In the genomic region with DNA sequence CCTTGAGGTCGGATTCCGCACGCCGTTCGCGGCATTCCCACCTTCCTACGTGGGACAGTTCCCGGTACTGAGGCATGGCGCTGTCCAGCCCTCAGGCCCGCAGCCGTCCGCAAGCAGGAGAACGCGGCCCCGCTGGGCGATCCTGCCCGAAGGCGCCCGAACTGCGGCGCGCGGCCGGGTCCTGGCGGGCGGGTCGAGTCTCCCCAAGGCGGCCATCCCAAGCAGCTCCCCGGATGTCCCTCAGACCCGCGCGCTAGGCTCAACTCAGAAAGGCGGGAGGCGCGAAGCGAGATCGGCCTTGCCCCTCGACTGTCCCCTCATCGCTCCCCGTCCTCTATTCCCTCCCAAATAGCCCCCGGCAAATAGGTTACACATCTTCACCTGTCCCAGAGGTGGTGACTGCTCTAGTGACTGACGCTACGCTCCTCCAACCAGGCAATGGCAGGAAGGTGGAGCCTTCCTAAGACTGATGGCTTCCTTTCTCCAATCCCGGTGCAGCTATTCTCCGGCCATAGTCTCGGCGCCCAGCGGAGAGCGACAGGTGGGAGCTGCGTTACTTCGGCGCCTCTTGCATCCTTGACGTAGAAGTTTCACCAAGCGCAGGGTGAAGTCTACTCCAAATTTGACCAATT, we compare ENCODE assay signal across 1 cellular context.
TF ChIP-seq lines count a peak whose summit lies in the region.

No MANE protein-coding gene starts in this region.

TF ChIP-seq in K562, 482 proteins besides CTCF, POLR2A, EP300 and RAD21 (continued from another document and continues in another):
- TF ChIP-seq, protein P1, sequence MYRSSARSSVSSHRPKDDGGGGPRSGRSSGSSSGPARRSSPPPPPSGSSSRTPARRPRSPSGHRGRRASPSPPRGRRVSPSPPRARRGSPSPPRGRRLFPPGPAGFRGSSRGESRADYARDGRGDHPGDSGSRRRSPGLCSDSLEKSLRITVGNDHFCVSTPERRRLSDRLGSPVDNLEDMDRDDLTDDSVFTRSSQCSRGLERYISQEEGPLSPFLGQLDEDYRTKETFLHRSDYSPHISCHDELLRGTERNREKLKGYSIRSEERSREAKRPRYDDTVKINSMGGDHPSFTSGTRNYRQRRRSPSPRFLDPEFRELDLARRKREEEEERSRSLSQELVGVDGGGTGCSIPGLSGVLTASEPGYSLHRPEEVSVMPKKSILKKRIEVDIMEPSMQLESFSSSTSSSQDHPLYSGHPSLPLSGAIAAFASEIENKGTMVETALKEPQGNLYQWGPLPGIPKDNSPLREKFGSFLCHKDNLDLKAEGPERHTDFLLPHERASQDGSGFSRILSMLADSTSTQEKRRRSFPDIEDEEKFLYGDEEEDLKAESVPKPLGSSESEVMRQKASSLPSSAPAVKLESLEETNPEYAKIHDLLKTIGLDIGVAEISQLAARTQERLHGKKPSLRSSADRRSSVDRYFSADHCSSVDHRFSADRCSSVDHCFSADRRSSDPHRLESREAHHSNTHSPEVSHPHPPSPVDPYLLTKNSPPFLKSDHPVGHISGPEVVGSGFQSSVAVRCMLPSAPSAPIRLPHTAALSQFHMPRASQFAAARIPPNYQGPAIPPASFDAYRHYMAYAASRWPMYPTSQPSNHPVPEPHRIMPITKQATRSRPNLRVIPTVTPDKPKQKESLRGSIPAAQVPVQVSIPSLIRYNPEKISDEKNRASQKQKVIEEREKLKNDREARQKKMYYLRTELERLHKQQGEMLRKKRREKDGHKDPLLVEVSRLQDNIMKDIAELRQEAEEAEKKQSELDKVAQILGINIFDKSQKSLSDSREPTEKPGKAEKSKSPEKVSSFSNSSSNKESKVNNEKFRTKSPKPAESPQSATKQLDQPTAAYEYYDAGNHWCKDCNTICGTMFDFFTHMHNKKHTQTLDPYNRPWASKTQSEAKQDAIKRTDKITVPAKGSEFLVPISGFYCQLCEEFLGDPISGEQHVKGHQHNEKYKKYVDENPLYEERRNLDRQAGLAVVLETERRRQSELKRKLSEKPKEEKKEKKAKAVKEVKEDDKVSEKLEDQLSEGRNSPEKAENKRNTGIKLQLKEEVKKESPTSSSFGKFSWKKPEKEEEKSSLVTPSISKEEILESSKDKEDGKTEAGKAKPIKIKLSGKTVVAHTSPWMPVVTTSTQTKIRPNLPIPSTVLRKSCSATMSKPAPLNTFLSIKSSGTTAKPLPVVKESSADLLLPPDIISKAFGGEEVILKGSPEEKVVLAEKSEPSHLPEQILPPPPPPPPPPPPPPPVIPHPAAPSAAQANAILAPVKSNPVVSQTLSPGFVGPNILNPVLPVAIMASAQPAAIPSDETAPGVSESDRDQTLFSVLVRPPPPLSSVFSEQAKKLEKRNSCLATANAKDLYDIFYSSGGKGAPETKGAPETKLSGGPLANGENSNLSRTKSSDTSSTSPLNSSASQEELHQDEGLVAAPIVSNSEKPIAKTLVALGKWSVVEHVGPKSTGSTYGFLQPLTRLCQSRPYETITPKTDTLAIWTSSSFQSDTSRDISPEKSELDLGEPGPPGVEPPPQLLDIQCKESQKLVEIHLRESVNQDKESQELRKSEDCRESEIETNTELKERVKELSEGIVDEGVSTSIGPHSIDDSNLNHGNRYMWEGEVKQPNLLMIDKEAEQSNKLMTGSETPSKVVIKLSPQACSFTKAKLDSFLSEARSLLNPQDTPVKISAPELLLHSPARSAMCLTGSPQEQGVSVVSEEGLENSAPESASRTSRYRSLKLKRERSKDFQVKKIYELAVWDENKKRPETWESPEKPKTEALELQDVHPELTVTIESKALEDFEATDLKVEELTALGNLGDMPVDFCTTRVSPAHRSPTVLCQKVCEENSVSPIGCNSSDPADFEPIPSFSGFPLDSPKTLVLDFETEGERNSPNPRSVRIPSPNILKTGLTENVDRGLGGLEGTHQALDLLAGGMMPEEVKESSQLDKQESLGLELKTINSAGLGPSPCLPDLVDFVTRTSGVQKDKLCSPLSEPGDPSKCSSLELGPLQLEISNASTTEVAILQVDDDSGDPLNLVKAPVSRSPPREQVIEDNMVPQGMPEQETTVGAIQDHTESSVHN (IDR thresholded peaks at IDR 0.05; ENCODE audit: borderline replicate concordance in 1 of 2, low read depth in 1 of 2), result no peak
- TF ChIP-seq SAFB2 (IDR thresholded peaks at IDR 0.05; ENCODE audit: borderline replicate concordance, low read depth, low read length, severe bottlenecking) (no peak), FOXJ2 (tag; IDR thresholded peaks at IDR 0.05) (no peak), HNRNPL (IDR thresholded peaks at IDR 0.05; ENCODE audit: low read depth, low read length) (no peak), DLX4 (CRISPR knock-in tag; IDR thresholded peaks at IDR 0.05) (no peak), HDAC1 (IDR thresholded peaks at IDR 0.05) (peak in 1 of 2 experiments; percentile 98; a peak in 2 of 4 replicates), TCF7 (IDR thresholded peaks at IDR 0.05; ENCODE audit: borderline replicate concordance) (no peak), STAT5B (CRISPR knock-in tag; IDR thresholded peaks at IDR 0.05) (no peak), ZNF232 (CRISPR knock-in tag; IDR thresholded peaks at IDR 0.05) (peak; percentile 82; the same call in 1 of the 2 replicates), KDM5B (IDR thresholded peaks at IDR 0.05; ENCODE audit: insufficient replicate concordance, low read depth, low read length) (peak; percentile 26), SOX6 (IDR thresholded peaks at IDR 0.05) (no peak), DPF2 (IDR thresholded peaks at IDR 0.05) (no peak), SMARCB1 (IDR thresholded peaks at IDR 0.05; ENCODE audit: insufficient read length, low read depth) (no peak), HNRNPLL (IDR thresholded peaks at IDR 0.05; ENCODE audit: low read depth, low read length, poor library complexity, severe bottlenecking) (no peak), CBX2 (IDR thresholded peaks at IDR 0.05; ENCODE audit: insufficient read depth, low read length, poor library complexity, severe bottlenecking) (no peak), TEAD1 (CRISPR knock-in tag; IDR thresholded peaks at IDR 0.05) (peak; percentile 80 to 97), DDX20 (tag; IDR thresholded peaks at IDR 0.05; ENCODE audit: low read depth) (no peak), RBM14 (IDR thresholded peaks at IDR 0.05; ENCODE audit: borderline replicate concordance, insufficient read depth, low read depth, low read length) (no peak), HDAC3 (IDR thresholded peaks at IDR 0.05; ENCODE audit: borderline replicate concordance, partially characterized antibody) (no peak), BCOR (IDR thresholded peaks at IDR 0.05) (no peak), KLF13 (tag; IDR thresholded peaks at IDR 0.05; ENCODE audit: borderline replicate concordance, low read depth) (peak; percentile 57; the same call in 1 of the 2 replicates), ZNF561 (CRISPR knock-in tag; conservative IDR thresholded peaks at IDR 0.05) (no peak), ZNF639 (CRISPR knock-in tag; conservative IDR thresholded peaks at IDR 0.05 in 1 of 2, IDR thresholded peaks at IDR 0.05 in 1 of 2) (peak in 1 of 2 experiments; percentile 64; a peak in 1 of 4 replicates), HIVEP1 (CRISPR knock-in tag; IDR thresholded peaks at IDR 0.05) (no peak), ZNF740 (CRISPR knock-in tag; IDR thresholded peaks at IDR 0.05) (no peak), ZNF740 (tag; IDR thresholded peaks at IDR 0.05) (no peak), NR1H2 (CRISPR knock-in tag; IDR thresholded peaks at IDR 0.05) (no peak), HMG20B (CRISPR knock-in tag; IDR thresholded peaks at IDR 0.05) (no peak)
- TF ChIP-seq, protein P2, sequence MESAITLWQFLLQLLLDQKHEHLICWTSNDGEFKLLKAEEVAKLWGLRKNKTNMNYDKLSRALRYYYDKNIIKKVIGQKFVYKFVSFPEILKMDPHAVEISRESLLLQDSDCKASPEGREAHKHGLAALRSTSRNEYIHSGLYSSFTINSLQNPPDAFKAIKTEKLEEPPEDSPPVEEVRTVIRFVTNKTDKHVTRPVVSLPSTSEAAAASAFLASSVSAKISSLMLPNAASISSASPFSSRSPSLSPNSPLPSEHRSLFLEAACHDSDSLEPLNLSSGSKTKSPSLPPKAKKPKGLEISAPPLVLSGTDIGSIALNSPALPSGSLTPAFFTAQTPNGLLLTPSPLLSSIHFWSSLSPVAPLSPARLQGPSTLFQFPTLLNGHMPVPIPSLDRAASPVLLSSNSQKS (CRISPR knock-in tag; IDR thresholded peaks at IDR 0.05), result no peak
- TF ChIP-seq, protein P3, sequence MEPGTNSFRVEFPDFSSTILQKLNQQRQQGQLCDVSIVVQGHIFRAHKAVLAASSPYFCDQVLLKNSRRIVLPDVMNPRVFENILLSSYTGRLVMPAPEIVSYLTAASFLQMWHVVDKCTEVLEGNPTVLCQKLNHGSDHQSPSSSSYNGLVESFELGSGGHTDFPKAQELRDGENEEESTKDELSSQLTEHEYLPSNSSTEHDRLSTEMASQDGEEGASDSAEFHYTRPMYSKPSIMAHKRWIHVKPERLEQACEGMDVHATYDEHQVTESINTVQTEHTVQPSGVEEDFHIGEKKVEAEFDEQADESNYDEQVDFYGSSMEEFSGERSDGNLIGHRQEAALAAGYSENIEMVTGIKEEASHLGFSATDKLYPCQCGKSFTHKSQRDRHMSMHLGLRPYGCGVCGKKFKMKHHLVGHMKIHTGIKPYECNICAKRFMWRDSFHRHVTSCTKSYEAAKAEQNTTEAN (CRISPR knock-in tag; IDR thresholded peaks at IDR 0.05), result peak; percentile 59; the same call in 1 of the 2 replicates
